ENCODE assay signal across 9 cellular contexts in genomic region chr12:64680235-64680634, GRCh38.
DNase-seq lines count a peak whose midpoint lies in the region; ATAC-seq, FAIRE-seq and TF ChIP-seq lines count a peak whose summit lies in the region.
"Had no signal": no experiment of that assay in that cellular context is flagged by ENCODE, and none has a peak within 500 bp of the region (broad histone marks: within the 10 kb centered on the region; RNA-seq: fewer than 3 reads in every experiment).

No MANE protein-coding gene starts in this region.

- H3K4me3 ChIP-seq in Panc1 (ENCODE audit: low read depth in 2 of 2, low read length in 2 of 2) (peak overlapping the region; percentile 8 to 43), endothelial cell of umbilical vein (replicated peaks in 1 of 3; ENCODE audit: insufficient read depth in 1 of 3, low read depth in 1 of 3, low read length in 3 of 3) (peak overlapping the region in 2 of 3 experiments; percentile 6 to 13), prostate gland (no peak overlapping the region), testis (no peak overlapping the region)

- dilution Hi-C loops in endothelial cell of umbilical vein (cut with MboI; ENCODE audit: extremely low pct_ligation_motif_present, low sequenced_read_pairs) = no loop called here

- intact Hi-C loops in Calu3 (cut with micrococcal nuclease; ENCODE audit: unreplicated experiment) = no loop called here
- intact Hi-C loops in Panc1 (cut with micrococcal nuclease; ENCODE audit: unreplicated experiment) = no loop called here
- intact Hi-C loops in endothelial cell of umbilical vein (cut with micrococcal nuclease) = no loop called here
- intact Hi-C loops in prostate gland (cut with DNase I) = no loop called here
- intact Hi-C loops in testis (cut with DNase I; ENCODE audit: low total_unique reads) = no loop called here

- H2AFZ ChIP-seq in endothelial cell of umbilical vein (ENCODE audit: low read depth, low read length) = no peak overlapping the region

- DNase-seq in Calu3 = peak; percentile 51
- DNase-seq in Panc1 (ENCODE audit: low read depth, low spot score) = no peak
- DNase-seq in endothelial cell of umbilical vein (ENCODE audit: low read depth, low spot score) = no peak
- no peak for DNase-seq in prostate gland (ENCODE audit: low spot score)
- DNase-seq in testis = no peak
- DNase-seq in GM13976 (ENCODE audit: low spot score) = no peak

- no peaks in the 10 kb centered on the region for H3K9me3 Mint-ChIP-seq in Calu3 (ENCODE audit: low read depth, unreplicated experiment)
- H3K9me3 Mint-ChIP-seq: brain had no signal

- peaks cover 74% of the 10 kb centered on the region for H3K79me2 ChIP-seq in endothelial cell of umbilical vein (ENCODE audit: control insufficient read depth, insufficient read depth, low read length)

- ATAC-seq in Panc1 (peak; percentile 27; the same call in 1 of the 2 replicates), GM21717 (IDR thresholded peaks at IDR 0.05; ENCODE audit: unreplicated experiment) (no peak), HG02759 (IDR thresholded peaks at IDR 0.05; ENCODE audit: unreplicated experiment) (no peak)

- H4K20me1 ChIP-seq in endothelial cell of umbilical vein (replicated peaks; ENCODE audit: control insufficient read depth, extremely low read depth, insufficient read depth, low read length) = no peaks in the 10 kb centered on the region

- H3K4me3 Mint-ChIP-seq in Calu3 (ENCODE audit: low read depth, unreplicated experiment) = peak overlapping the region; percentile 59
- H3K4me3 Mint-ChIP-seq: brain had no signal

- peak overlapping the region; percentile 82 for H3K27ac Mint-ChIP-seq in Calu3 (ENCODE audit: unreplicated experiment)

- no TSS peak for BruUV-seq in Calu3 (replicated peaks; lab: Mats Ljungman, UMichigan)
- BruUV-seq in Panc1 (replicated peaks; lab: Mats Ljungman, UMichigan) = no TSS peak
- TSS peak; percentile 11 for BruUV-seq in endothelial cell of umbilical vein (replicated peaks; lab: Mats Ljungman, UMichigan)

- CTCF ChIA-PET in Calu3 (lab: Charles Lee) = interaction anchor here (0.5 to 3.0 kb wide), 10 partner anchors 11 to 723 kb away, joined by 3 to 14 read pairs (median 4); no protein-coding TSS in a partner anchor
- CTCF ChIA-PET in Panc1 (lab: Charles Lee) = interaction anchor here (0.9 kb wide), 1 partner anchor 131 kb away, joined by 3 read pairs; no protein-coding TSS in a partner anchor
- CTCF ChIA-PET in endothelial cell of umbilical vein (lab: Charles Lee) = interaction anchor here (0.8 to 1.6 kb wide), 8 partner anchors 11 to 131 kb away, joined by 3 to 7 read pairs (median 4); no protein-coding TSS in a partner anchor

- no peak for FAIRE-seq in endothelial cell of umbilical vein (lab: Jason Lieb, UNC)

- in situ Hi-C loops in Panc1 (cut with HindIII; ENCODE audit: low pct_unique_long_range_greater_than_20kb, low sequenced_read_pairs) = no loop called here
- in situ Hi-C loops in GM13976 (cut with MboI; ENCODE audit: low sequenced_read_pairs, unreplicated experiment) = no loop called here

- no peaks in the 10 kb centered on the region for H3K36me3 ChIP-seq in Panc1 (ENCODE audit: control insufficient read depth, insufficient read depth, low read length)
- no peaks in the 10 kb centered on the region for H3K36me3 ChIP-seq in endothelial cell of umbilical vein (ENCODE audit: control insufficient read depth in 2 of 2, extremely low read depth in 1 of 2, insufficient read depth in 2 of 2, low read length in 2 of 2)
- H3K36me3 ChIP-seq in prostate gland = no peaks in the 10 kb centered on the region
- H3K36me3 ChIP-seq in testis (ENCODE audit: low read depth, missing control alignments) = no peaks in the 10 kb centered on the region

- no peaks in the 10 kb centered on the region for H3K9me3 ChIP-seq in Panc1 (ENCODE audit: control insufficient read depth, insufficient read depth, low read depth, low read length)
- H3K9me3 ChIP-seq in endothelial cell of umbilical vein (replicated peaks; ENCODE audit: control insufficient read depth, insufficient read depth, low read length) = no peaks in the 10 kb centered on the region
- H3K9me3 ChIP-seq in prostate gland = no peaks in the 10 kb centered on the region
- no peaks in the 10 kb centered on the region for H3K9me3 ChIP-seq in testis

- H3K27me3 ChIP-seq in Panc1 (ENCODE audit: control insufficient read depth, insufficient read depth, low read length) (no peaks in the 10 kb centered on the region), endothelial cell of umbilical vein (ENCODE audit: control insufficient read depth in 2 of 2, insufficient read depth in 2 of 2, low read length in 2 of 2) (no peaks in the 10 kb centered on the region), prostate gland (replicated peaks; ENCODE audit: insufficient read depth) (no peaks in the 10 kb centered on the region), testis (no peaks in the 10 kb centered on the region)

- TF ChIP-seq POLR2A in endothelial cell of umbilical vein (IDR thresholded peaks at IDR 0.05; ENCODE audit: low read depth, low read length) = no peak
- TF ChIP-seq POLR2A in prostate gland (IDR thresholded peaks at IDR 0.05) = no peak
- TF ChIP-seq POLR2A in testis (IDR thresholded peaks at IDR 0.05) = no peak

- TF ChIP-seq CTCF in Calu3 (IDR thresholded peaks at IDR 0.05; ENCODE audit: unreplicated experiment) (no peak), Panc1 (IDR thresholded peaks at IDR 0.05) (no peak), endothelial cell of umbilical vein (IDR thresholded peaks at IDR 0.05; ENCODE audit: extremely low read depth in 1 of 2, insufficient read depth in 1 of 2, low read depth in 1 of 2, low read length in 2 of 2) (no peak), prostate gland (IDR thresholded peaks at IDR 0.05) (no peak), testis (IDR thresholded peaks at IDR 0.05) (no peak), GM13976 (IDR thresholded peaks at IDR 0.05; ENCODE audit: borderline replicate concordance, control extremely low read depth, extremely low read depth, insufficient read depth, missing control alignments) (no peak)

- peak overlapping the region; percentile 76 for H3K4me2 ChIP-seq in endothelial cell of umbilical vein (ENCODE audit: insufficient read depth, low read length)

- 41% methylated on average over 4 of the region's 4 CpGs for WGBS in prostate gland
- 88 to 100% methylated on average over 4 of the region's 4 CpGs for WGBS in testis, 2 donors

- H3K27ac ChIP-seq in Panc1 (ENCODE audit: low read length) (peak overlapping the region; percentile 71), endothelial cell of umbilical vein (ENCODE audit: insufficient read depth, low read depth, low read length) (peak overlapping the region; percentile 93), prostate gland (peak overlapping the region; percentile 35 to 36), testis (no peak overlapping the region)

- peaks cover 66% of the 10 kb centered on the region for H3K4me1 ChIP-seq in Panc1 (ENCODE audit: control insufficient read depth, insufficient read depth, low read length)
- H3K4me1 ChIP-seq in endothelial cell of umbilical vein (ENCODE audit: control insufficient read depth, extremely low read depth, insufficient read depth, low read length) = peaks cover 56% of the 10 kb centered on the region
- H3K4me1 ChIP-seq in prostate gland (replicated peaks) = no peaks in the 10 kb centered on the region
- no peaks in the 10 kb centered on the region for H3K4me1 ChIP-seq in testis

- peaks cover 71% of the 10 kb centered on the region for H3K4me1 Mint-ChIP-seq in Calu3 (ENCODE audit: low read depth, unreplicated experiment)

- no peaks in the 10 kb centered on the region for H3K9me1 ChIP-seq in endothelial cell of umbilical vein (replicated peaks; ENCODE audit: control insufficient read depth, extremely low read depth, insufficient read depth, low read length)

- no peaks in the 10 kb centered on the region for H3K27me3 Mint-ChIP-seq in Calu3 (ENCODE audit: unreplicated experiment)
- H3K27me3 Mint-ChIP-seq: brain had no signal

- peak overlapping the region; percentile 83 for H3K9ac ChIP-seq in endothelial cell of umbilical vein (replicated peaks; ENCODE audit: extremely low read depth, insufficient read depth, low read length)

- H3K36me3 Mint-ChIP-seq in Calu3 (ENCODE audit: insufficient read depth, unreplicated experiment) = peaks cover 39% of the 10 kb centered on the region

- POLR2A ChIA-PET in Panc1 (lab: Charles Lee) = interaction anchor here (0.6 kb wide), 1 partner anchor 12 kb away, joined by 3 read pairs; no protein-coding TSS in a partner anchor
- POLR2A ChIA-PET in endothelial cell of umbilical vein (lab: Charles Lee) = no interaction called here

TF ChIP-seq in endothelial cell of umbilical vein, 7 proteins besides CTCF, POLR2A, EP300 and RAD21:
- TF ChIP-seq GATA2 (IDR thresholded peaks at IDR 0.05; ENCODE audit: insufficient read depth, insufficient read length, low read depth, low read length) = no peak
- no peak for TF ChIP-seq EZH2 (IDR thresholded peaks at IDR 0.05; ENCODE audit: borderline replicate concordance, low read depth, low read length, severe bottlenecking)
- TF ChIP-seq JUN (IDR thresholded peaks at IDR 0.05; ENCODE audit: borderline replicate concordance, insufficient read depth, insufficient read length, low read depth) = no peak
TF ChIP-seq in endothelial cell of umbilical vein: peak in this region for 0.

Comparison
In these comparisons a context has a peak if more than half of its experiments do, and no peak if none do; other contexts are left out.
1. H3K27ac ChIP-seq: peak in Panc1 (single experiment), endothelial cell of umbilical vein (single experiment) and prostate gland (2 of 2); none in testis (0 of 2).
2. H3K4me3 ChIP-seq: peak in Panc1 (2 of 2) and endothelial cell of umbilical vein (2 of 3); none in prostate gland (0 of 2) and testis (0 of 2).